Comparison of ENCODE assay signal across 32 cellular contexts in genomic region chr5:118606940-118607339, GRCh38.
"Had no signal": no experiment of that assay in that cellular context is flagged by ENCODE, and none has a peak within 500 bp of the region (broad histone marks: within the 10 kb centered on the region; RNA-seq: fewer than 3 reads in every experiment).

No MANE protein-coding gene starts in this region.

- H3K27me3 ChIP-seq: cardiac muscle cell, Peyer's patch had no signal

- H3K4me3 ChIP-seq: cardiac muscle cell, Peyer's patch, SK-N-MC had no signal

- H3K9me3 Mint-ChIP-seq: activated CD4-positive, alpha-beta memory T cell treated with anti-CD3 and anti-CD28 coated beads, Interleukin-2, amount 10 ng/mL, durations not matched to agents 7 days and 5 days; activated naive CD4-positive, alpha-beta T cell treated with anti-CD3 and anti-CD28 coated beads, Interleukin-2, amount 10 ng/mL, durations not matched to agents 7 days and 5 days; activated naive CD8-positive, alpha-beta T cell treated with anti-CD3 and anti-CD28 coated beads, Interleukin-2, amount 50 U/mL, for 24 hours had no signal

- ATAC-seq: activated CD8-positive, alpha-beta memory T cell treated with anti-CD3 and anti-CD28 coated beads, Interleukin-2, amount 10 ng/mL, durations not matched to agents 7 days and 5 days; activated naive CD8-positive, alpha-beta T cell treated with anti-CD3 and anti-CD28 coated beads, Interleukin-2, amount 50 U/mL, for 24 hours; PC-3 had no signal

- H3K4me3 Mint-ChIP-seq: activated CD4-positive, alpha-beta memory T cell treated with anti-CD3 and anti-CD28 coated beads, Interleukin-2, amount 10 ng/mL, durations not matched to agents 7 days and 5 days; activated CD8-positive, alpha-beta memory T cell treated with anti-CD3 and anti-CD28 coated beads, Interleukin-2, amount 10 ng/mL, durations not matched to agents 7 days and 5 days; activated naive CD4-positive, alpha-beta T cell treated with anti-CD3 and anti-CD28 coated beads, Interleukin-2, amount 10 ng/mL, durations not matched to agents 7 days and 5 days; activated naive CD8-positive, alpha-beta T cell; activated naive CD8-positive, alpha-beta T cell treated with anti-CD3 and anti-CD28 coated beads, Interleukin-2, amount 50 U/mL, for 24 hours; brain had no signal

- DNase-seq: activated CD4-positive, alpha-beta memory T cell treated with anti-CD3 and anti-CD28 coated beads, Interleukin-2, amount 10 ng/mL, durations not matched to agents 7 days and 5 days; activated CD4-positive, alpha-beta T cell treated with anti-CD3 and anti-CD28 coated beads for 1 hour; activated CD4-positive, alpha-beta T cell treated with anti-CD3 and anti-CD28 coated beads for 48 hours; activated CD4-positive, CD25-positive, alpha-beta regulatory T cell; activated CD8-positive, alpha-beta memory T cell treated with anti-CD3 and anti-CD28 coated beads for 24 hours; activated CD8-positive, alpha-beta memory T cell treated with anti-CD3 and anti-CD28 coated beads, Interleukin-2, amount 10 ng/mL, durations not matched to agents 7 days and 5 days; activated CD8-positive, alpha-beta memory T cell treated with anti-CD3 and anti-CD28 coated beads, Interleukin-2, amount 50 U/mL, for 48 hours; activated effector memory CD4-positive, alpha-beta T cell treated with Interleukin-2 at 50 U/mL for 16 hours; activated naive CD4-positive, alpha-beta T cell treated with anti-CD3 and anti-CD28 coated beads, Interleukin-2, amount 10 ng/mL, durations not matched to agents 7 days and 5 days; activated naive CD8-positive, alpha-beta T cell treated with anti-CD3 and anti-CD28 coated beads, Interleukin-2, amount 50 U/mL, for 24 hours; activated T-cell treated with anti-CD3 and anti-CD28 coated beads, Interleukin-2, amount 50 U/mL, for 48 hours; anterior cingulate cortex; NCI-H1092 treated with DMSO at 0.1 percent for 48 hours; NCI-H1417; NCI-H146; NCI-H1930; NCI-H2081 treated with DMSO at 0.1 percent for 48 hours; NCI-H226; NCI-H446 treated with DMSO at 0.1 percent for 48 hours; NCI-H524; NCI-H69; NK-92 treated with Interleukin-12 subunit alpha and Interleukin-12 subunit beta, amount 100 ng/mL, for 24 hours; PC-3; Peyer's patch; RPMI8226; SIG-M5; T1000; WERI-Rb-1 had no signal

- H3K27ac ChIP-seq: cardiac muscle cell, Peyer's patch, SK-N-MC, WERI-Rb-1 had no signal

- H3K36me3 ChIP-seq: cardiac muscle cell, Peyer's patch, WERI-Rb-1 had no signal

- H3K9me3 ChIP-seq: Peyer's patch had no signal

- H3K27me3 Mint-ChIP-seq: activated CD4-positive, alpha-beta memory T cell treated with anti-CD3 and anti-CD28 coated beads, Interleukin-2, amount 10 ng/mL, durations not matched to agents 7 days and 5 days; activated CD8-positive, alpha-beta memory T cell treated with anti-CD3 and anti-CD28 coated beads, Interleukin-2, amount 10 ng/mL, durations not matched to agents 7 days and 5 days; activated naive CD4-positive, alpha-beta T cell treated with anti-CD3 and anti-CD28 coated beads, Interleukin-2, amount 10 ng/mL, durations not matched to agents 7 days and 5 days; activated naive CD8-positive, alpha-beta T cell; activated naive CD8-positive, alpha-beta T cell treated with anti-CD3 and anti-CD28 coated beads, Interleukin-2, amount 50 U/mL, for 24 hours had no signal

- H3K4me1 Mint-ChIP-seq: activated CD4-positive, alpha-beta memory T cell treated with anti-CD3 and anti-CD28 coated beads, Interleukin-2, amount 10 ng/mL, durations not matched to agents 7 days and 5 days; activated CD8-positive, alpha-beta memory T cell treated with anti-CD3 and anti-CD28 coated beads, Interleukin-2, amount 10 ng/mL, durations not matched to agents 7 days and 5 days; activated naive CD4-positive, alpha-beta T cell treated with anti-CD3 and anti-CD28 coated beads, Interleukin-2, amount 10 ng/mL, durations not matched to agents 7 days and 5 days; activated naive CD8-positive, alpha-beta T cell treated with anti-CD3 and anti-CD28 coated beads, Interleukin-2, amount 50 U/mL, for 24 hours; brain had no signal

- H3K27ac Mint-ChIP-seq: activated CD4-positive, alpha-beta memory T cell treated with anti-CD3 and anti-CD28 coated beads, Interleukin-2, amount 10 ng/mL, durations not matched to agents 7 days and 5 days; activated CD8-positive, alpha-beta memory T cell treated with anti-CD3 and anti-CD28 coated beads, Interleukin-2, amount 10 ng/mL, durations not matched to agents 7 days and 5 days; activated naive CD4-positive, alpha-beta T cell treated with anti-CD3 and anti-CD28 coated beads, Interleukin-2, amount 10 ng/mL, durations not matched to agents 7 days and 5 days; activated naive CD8-positive, alpha-beta T cell; activated naive CD8-positive, alpha-beta T cell treated with anti-CD3 and anti-CD28 coated beads, Interleukin-2, amount 50 U/mL, for 24 hours had no signal

- H3K4me1 ChIP-seq: Peyer's patch had no signal

- H3K36me3 Mint-ChIP-seq: activated CD8-positive, alpha-beta memory T cell treated with anti-CD3 and anti-CD28 coated beads, Interleukin-2, amount 10 ng/mL, durations not matched to agents 7 days and 5 days; activated naive CD4-positive, alpha-beta T cell treated with anti-CD3 and anti-CD28 coated beads, Interleukin-2, amount 10 ng/mL, durations not matched to agents 7 days and 5 days; activated naive CD8-positive, alpha-beta T cell; brain had no signal
